Comparison of ENCODE assay signal across 9 cellular contexts in genomic region chr14:50062438-50063039, GRCh38. TPM values are rescaled to one million over a fixed set of nuclear protein-coding genes. Genes with fewer than 3 reads are reported as not detected.
DNase-seq lines count a peak whose midpoint lies in the region; ATAC-seq, FAIRE-seq and TF ChIP-seq lines count a peak whose summit lies in the region.
"Had no signal": no experiment of that assay in that cellular context is flagged by ENCODE, and none has a peak within 500 bp of the region (broad histone marks: within the 10 kb centered on the region; RNA-seq: fewer than 3 reads in every experiment).

No MANE protein-coding gene starts in this region.

- peak overlapping the region in 1 of 2 experiments; percentile 54 for H3K23ac ChIP-seq in mesenchymal stem cell (ENCODE audit: low read length in 2 of 2)

- H2BK120ac ChIP-seq in mesenchymal stem cell (ENCODE audit: low read depth, low read length), result peak overlapping the region; percentile 74

- no peaks in the 10 kb centered on the region for H3K36me3 Mint-ChIP-seq in astrocyte (ENCODE audit: low read depth, unreplicated experiment)
- H3K36me3 Mint-ChIP-seq in stimulated activated memory B cell treated with anti-CD40 and anti-IgM and Interleukin-4, amounts not matched to agents 10 μg/mL and 1 μg/mL and 100 μg/mL, for 72 hours, result peaks cover 26% of the 10 kb centered on the region

- ATAC-seq in HG03108 (IDR thresholded peaks at IDR 0.05; ENCODE audit: unreplicated experiment) (peak; percentile 31), GM21528 (IDR thresholded peaks at IDR 0.05; ENCODE audit: low FRiP score, unreplicated experiment) (no peak)
- ATAC-seq in stimulated activated memory B cell treated with anti-CD40 and anti-IgM and Interleukin-4, amounts not matched to agents 10 μg/mL and 1 μg/mL and 100 μg/mL, for 72 hours, result peak; percentile 84

- DNase-seq in SW480 (ENCODE audit: low spot score) (peak; percentile 90), astrocyte (ENCODE audit: low read depth) (peak; percentile 80), mesenchymal stem cell (peak; percentile 85), NCI-H345 treated with DMSO at 0.1 percent for 48 hours (lab: John Stamatoyannopoulos, UW; ENCODE audit: unreplicated experiment) (no peak)

- peak overlapping the region; percentile 93 for H4K91ac ChIP-seq in mesenchymal stem cell (ENCODE audit: low read length)

- no peaks in the 10 kb centered on the region for H3K79me2 ChIP-seq in astrocyte (ENCODE audit: insufficient read depth, low read length)

- peaks cover 33% of the 10 kb centered on the region for H3K4me1 Mint-ChIP-seq in astrocyte (ENCODE audit: low read depth, unreplicated experiment)
- peaks cover 76% of the 10 kb centered on the region for H3K4me1 Mint-ChIP-seq in stimulated activated memory B cell treated with anti-CD40 and anti-IgM and Interleukin-4, amounts not matched to agents 10 μg/mL and 1 μg/mL and 100 μg/mL, for 72 hours

- no peaks in the 10 kb centered on the region for H3K36me3 ChIP-seq in astrocyte (ENCODE audit: insufficient read depth, low read length)
- H3K36me3 ChIP-seq in mesenchymal stem cell (ENCODE audit: control insufficient read depth in 1 of 2, insufficient read depth in 2 of 2, low read depth in 1 of 2, low read length in 2 of 2), result no peaks in the 10 kb centered on the region

- H2BK5ac ChIP-seq in mesenchymal stem cell (ENCODE audit: low read depth, low read length, poor library complexity, severe bottlenecking), result peak overlapping the region; percentile 77

- no peaks in the 10 kb centered on the region for H3K79me1 ChIP-seq in mesenchymal stem cell (replicated peaks; ENCODE audit: low read length, poor library complexity, severe bottlenecking)

- no peaks in the 10 kb centered on the region for H3K9me3 Mint-ChIP-seq in astrocyte (ENCODE audit: unreplicated experiment)
- H3K9me3 Mint-ChIP-seq in stimulated activated memory B cell treated with anti-CD40 and anti-IgM and Interleukin-4, amounts not matched to agents 10 μg/mL and 1 μg/mL and 100 μg/mL, for 72 hours, result no peaks in the 10 kb centered on the region

- H3K9me3 ChIP-seq in astrocyte (ENCODE audit: insufficient read depth, low read depth, low read length) (no peaks in the 10 kb centered on the region), mesenchymal stem cell (ENCODE audit: control insufficient read depth, low read length) (no peaks in the 10 kb centered on the region)

- H3K27ac ChIP-seq in astrocyte (ENCODE audit: low read depth, low read length) (peak overlapping the region; percentile 97), mesenchymal stem cell (ENCODE audit: low read length, poor library complexity, severe bottlenecking) (peak overlapping the region; percentile 98)

- H3K14ac ChIP-seq in mesenchymal stem cell (ENCODE audit: low read length in 2 of 2), result peak overlapping the region in 1 of 2 experiments; percentile 95

- peak overlapping the region; percentile 54 for H2AFZ ChIP-seq in astrocyte (ENCODE audit: low read depth, low read length)
- peak overlapping the region; percentile 67 for H2AFZ ChIP-seq in mesenchymal stem cell (ENCODE audit: low read depth, low read length)

- peak overlapping the region; percentile 69 for H3K4me3 Mint-ChIP-seq in astrocyte (ENCODE audit: unreplicated experiment)
- H3K4me3 Mint-ChIP-seq in stimulated activated memory B cell treated with anti-CD40 and anti-IgM and Interleukin-4, amounts not matched to agents 10 μg/mL and 1 μg/mL and 100 μg/mL, for 72 hours, result peak overlapping the region; percentile 97

- peak overlapping the region; percentile 80 for H4K8ac ChIP-seq in mesenchymal stem cell (ENCODE audit: low read length)

- peak overlapping the region; percentile 29; the same call in 1 of the 2 replicates for H3K4me3 ChIP-seq in GM08714 (ENCODE audit: low read length)
- H3K4me3 ChIP-seq in astrocyte (ENCODE audit: insufficient read depth, low read depth, low read length), result no peak overlapping the region
- H3K4me3 ChIP-seq in mesenchymal stem cell (ENCODE audit: insufficient read depth in 1 of 2, low read depth in 1 of 2, low read length in 2 of 2), result no peak overlapping the region

- H2BK15ac ChIP-seq in mesenchymal stem cell (ENCODE audit: low read depth, poor library complexity, severe bottlenecking), result no peak overlapping the region

- TF ChIP-seq CTCF in astrocyte (IDR thresholded peaks at IDR 0.05; ENCODE audit: insufficient read depth, low read depth, low read length), result no peak

- H3K4me2 ChIP-seq in astrocyte (ENCODE audit: low read length), result peak overlapping the region; percentile 67
- no peak overlapping the region for H3K4me2 ChIP-seq in mesenchymal stem cell (ENCODE audit: low read length, poor library complexity, severe bottlenecking)

- no peaks in the 10 kb centered on the region for H4K20me1 ChIP-seq in astrocyte (ENCODE audit: insufficient read depth, low read length)

- H3K9ac ChIP-seq in astrocyte (ENCODE audit: low read length) (peak overlapping the region; percentile 66), mesenchymal stem cell (ENCODE audit: low read length) (peak overlapping the region; percentile 83)

- H3K27me3 ChIP-seq in astrocyte (ENCODE audit: insufficient read depth, low read length) (no peaks in the 10 kb centered on the region), mesenchymal stem cell (ENCODE audit: control insufficient read depth in 1 of 2, insufficient read depth in 1 of 2, low read length in 2 of 2) (no peaks in the 10 kb centered on the region)

- H3K27ac Mint-ChIP-seq in astrocyte (ENCODE audit: unreplicated experiment), result peak overlapping the region; percentile 98
- peak overlapping the region; percentile 96 for H3K27ac Mint-ChIP-seq in stimulated activated memory B cell treated with anti-CD40 and anti-IgM and Interleukin-4, amounts not matched to agents 10 μg/mL and 1 μg/mL and 100 μg/mL, for 72 hours

- H3K4me1 ChIP-seq in astrocyte (ENCODE audit: insufficient read depth, low read length), result peaks cover 36% of the 10 kb centered on the region
- peaks cover 31% of the 10 kb centered on the region for H3K4me1 ChIP-seq in mesenchymal stem cell (ENCODE audit: control insufficient read depth, insufficient read depth, low read depth, low read length)

- H2AK5ac ChIP-seq in mesenchymal stem cell (ENCODE audit: low read length, severe bottlenecking), result peak overlapping the region; percentile 87

- H2BK12ac ChIP-seq in mesenchymal stem cell (ENCODE audit: low read length in 2 of 2), result peak overlapping the region; percentile 94 to 100

- peak overlapping the region; percentile 76 to 99 for H3K4ac ChIP-seq in mesenchymal stem cell (ENCODE audit: low read depth in 1 of 2, low read length in 2 of 2)

- H3K18ac ChIP-seq in mesenchymal stem cell (ENCODE audit: low read depth in 1 of 2, low read length in 2 of 2), result peak overlapping the region; percentile 86 to 98

- no peaks in the 10 kb centered on the region for H3K27me3 Mint-ChIP-seq in astrocyte (ENCODE audit: low read depth, unreplicated experiment)
- H3K27me3 Mint-ChIP-seq in stimulated activated memory B cell treated with anti-CD40 and anti-IgM and Interleukin-4, amounts not matched to agents 10 μg/mL and 1 μg/mL and 100 μg/mL, for 72 hours, result no peaks in the 10 kb centered on the region

- 52% methylated on average over 7 of the region's 7 CpGs for WGBS in mesenchymal stem cell

- no peak for FAIRE-seq in astrocyte (lab: Jason Lieb, UNC)
- FAIRE-seq: TTC549 had no signal

RNA-seq across cellular contexts. Expression of gene VCPKMT, which starts 53.8 kb away (rescaled TPM):
- total RNA-seq in astrocyte, result 8.0 and 11.9 TPM in 2 replicates
- polyA plus RNA-seq in mesenchymal stem cell (2013, experiment 1 of 2), result 6.8 TPM
- 6.8 TPM for polyA plus RNA-seq in mesenchymal stem cell (2013, experiment 2 of 2)
